11 cellular contexts compared by ENCODE assay signal in the genomic region with DNA sequence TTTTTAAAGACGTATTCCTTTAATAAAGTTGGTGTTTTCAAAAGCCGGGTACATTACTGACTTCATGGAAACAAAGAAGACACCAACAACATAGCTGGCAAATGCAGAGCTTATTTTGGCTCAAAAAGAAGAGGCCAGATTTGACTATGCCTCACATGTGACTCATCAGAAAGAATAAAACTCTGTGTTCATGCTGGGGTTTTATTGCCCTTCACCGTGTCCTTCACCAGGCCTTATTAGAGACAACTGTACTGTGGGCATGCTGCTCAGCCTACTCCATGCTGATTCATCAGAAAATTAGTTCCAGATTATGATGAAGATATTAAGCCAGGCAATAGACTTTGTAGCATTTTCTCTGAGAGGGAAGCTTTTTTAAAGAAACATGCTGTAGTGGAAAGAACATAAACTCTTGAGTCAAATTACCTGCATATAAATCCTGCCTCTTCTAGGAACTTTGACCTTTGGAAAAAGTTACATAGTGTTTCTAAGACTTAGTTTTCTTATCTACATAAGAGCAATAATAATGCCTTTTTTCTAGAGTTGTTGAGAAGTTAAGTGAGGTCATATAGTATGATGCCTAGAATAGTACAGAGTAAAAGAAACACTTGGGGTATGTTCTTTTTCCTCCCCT.
DNase-seq lines count a peak whose midpoint lies in the region; ATAC-seq and TF ChIP-seq lines count a peak whose summit lies in the region.
"Had no signal": no experiment of that assay in that cellular context is flagged by ENCODE, and none has a peak within 500 bp of the region (broad histone marks: within the 10 kb centered on the region; RNA-seq: fewer than 3 reads in every experiment).

No MANE protein-coding gene starts in this region.

- no peak overlapping the region for H3K27ac ChIP-seq in foreskin keratinocyte

- no peaks in the 10 kb centered on the region for H3K9me3 Mint-ChIP-seq in activated T-helper 17 cell treated with anti-CD3 and anti-CD28 coated beads, Interleukin-2, amount 50 U/mL, for 72 hours
- no peaks in the 10 kb centered on the region for H3K9me3 Mint-ChIP-seq in stimulated activated naive B cell treated with anti-CD40 and anti-IgM and Interleukin-4, amounts not matched to agents 10 μg/mL and 1 μg/mL and 100 μg/mL, for 72 hours
- H3K9me3 Mint-ChIP-seq: nephron; T-helper 1 cell treated with Interleukin-12 subunit alpha and Interleukin-12 subunit beta and Interleukin-4 antibody, amounts not matched to agents 30 μg/mL and 1 μg/mL, for 36 hours had no signal

- H3K4me3 ChIP-seq in skeletal muscle satellite cell (ENCODE audit: low read length): no peak overlapping the region

- no peak for TF ChIP-seq CTCF in foreskin keratinocyte (conservative IDR thresholded peaks at IDR 0.05)

- peaks cover 35% of the 10 kb centered on the region for H3K36me3 Mint-ChIP-seq in activated T-helper 17 cell treated with anti-CD3 and anti-CD28 coated beads, Interleukin-2, amount 50 U/mL, for 72 hours (ENCODE audit: low read depth)
- H3K36me3 Mint-ChIP-seq in stimulated activated naive B cell treated with anti-CD40 and anti-IgM and Interleukin-4, amounts not matched to agents 10 μg/mL and 1 μg/mL and 100 μg/mL, for 72 hours: peaks cover 7 to 8% of the 10 kb centered on the region in 2 donors

- ATAC-seq in activated T-helper 17 cell treated with anti-CD3 and anti-CD28 coated beads, Interleukin-2, amount 50 U/mL, for 72 hours (replicated peaks): peak; percentile 70
- peak; percentile 87 for ATAC-seq in foreskin keratinocyte
- no peak for ATAC-seq in stimulated activated naive B cell treated with anti-CD40 and anti-IgM and Interleukin-4, amounts not matched to agents 10 μg/mL and 1 μg/mL and 100 μg/mL, for 72 hours (replicated peaks)

- H3K27me3 Mint-ChIP-seq in activated T-helper 17 cell treated with anti-CD3 and anti-CD28 coated beads, Interleukin-2, amount 50 U/mL, for 72 hours: no peaks in the 10 kb centered on the region
- H3K27me3 Mint-ChIP-seq in stimulated activated naive B cell treated with anti-CD40 and anti-IgM and Interleukin-4, amounts not matched to agents 10 μg/mL and 1 μg/mL and 100 μg/mL, for 72 hours: no peaks in the 10 kb centered on the region

- H3K27ac Mint-ChIP-seq in activated T-helper 17 cell treated with anti-CD3 and anti-CD28 coated beads, Interleukin-2, amount 50 U/mL, for 72 hours: no peak overlapping the region
- H3K27ac Mint-ChIP-seq in stimulated activated naive B cell treated with anti-CD40 and anti-IgM and Interleukin-4, amounts not matched to agents 10 μg/mL and 1 μg/mL and 100 μg/mL, for 72 hours: no peak overlapping the region
- H3K27ac Mint-ChIP-seq: T-helper 1 cell treated with Interleukin-12 subunit alpha and Interleukin-12 subunit beta and Interleukin-4 antibody, amounts not matched to agents 30 μg/mL and 1 μg/mL, for 36 hours had no signal

- no peaks in the 10 kb centered on the region for H3K9me3 ChIP-seq in skeletal muscle satellite cell (replicated peaks; ENCODE audit: low read length)

- in situ Hi-C loops in ACHN (cut with HindIII; ENCODE audit: low pct_ligation_motif_present, low pct_unique_long_range_greater_than_20kb, low sequenced_read_pairs): no loop called here

- H3K36me3 ChIP-seq in skeletal muscle satellite cell (ENCODE audit: insufficient read depth, low read length): peaks cover 28% of the 10 kb centered on the region

- DNase-seq in H4 (ENCODE audit: low spot score): peak; percentile 14
- DNase-seq in foreskin keratinocyte: peak; percentile 37 to 71
- no peak for DNase-seq in CD1c-positive myeloid dendritic cell (ENCODE audit: extremely low spot score)
- no peak for DNase-seq in NAMALWA (ENCODE audit: low spot score)
- no peak for DNase-seq in stimulated activated naive B cell treated with anti-CD40 and anti-IgM and Interleukin-4, amounts not matched to agents 10 μg/mL and 1 μg/mL and 100 μg/mL, for 72 hours
- no peak for DNase-seq in ACHN
- DNase-seq: NCI-H1930 had no signal

- peak overlapping the region; percentile 60 for H3K9ac ChIP-seq in skeletal muscle satellite cell (ENCODE audit: low read depth, low read length)

- peak overlapping the region; percentile 57 for H3K4me2 ChIP-seq in skeletal muscle satellite cell (ENCODE audit: low read length)

- H3K4me1 ChIP-seq in foreskin keratinocyte (peaks cover 7% of the 10 kb centered on the region), skeletal muscle satellite cell (ENCODE audit: control insufficient read depth, insufficient read depth, low read length) (peaks cover 66% of the 10 kb centered on the region)

- H3K27me3 ChIP-seq in foreskin keratinocyte (no peaks in the 10 kb centered on the region), skeletal muscle satellite cell (ENCODE audit: control insufficient read depth, insufficient read depth, low read length) (no peaks in the 10 kb centered on the region)

- H3K4me1 Mint-ChIP-seq in activated T-helper 17 cell treated with anti-CD3 and anti-CD28 coated beads, Interleukin-2, amount 50 U/mL, for 72 hours: no peaks in the 10 kb centered on the region
- H3K4me1 Mint-ChIP-seq in stimulated activated naive B cell treated with anti-CD40 and anti-IgM and Interleukin-4, amounts not matched to agents 10 μg/mL and 1 μg/mL and 100 μg/mL, for 72 hours: peaks cover 4 to 8% of the 10 kb centered on the region in 2 donors

- H3K4me3 Mint-ChIP-seq in activated T-helper 17 cell treated with anti-CD3 and anti-CD28 coated beads, Interleukin-2, amount 50 U/mL, for 72 hours: no peak overlapping the region
- no peak overlapping the region for H3K4me3 Mint-ChIP-seq in stimulated activated naive B cell treated with anti-CD40 and anti-IgM and Interleukin-4, amounts not matched to agents 10 μg/mL and 1 μg/mL and 100 μg/mL, for 72 hours
- H3K4me3 Mint-ChIP-seq: nephron; T-helper 1 cell treated with Interleukin-12 subunit alpha and Interleukin-12 subunit beta and Interleukin-4 antibody, amounts not matched to agents 30 μg/mL and 1 μg/mL, for 36 hours had no signal

Comparison
In these comparisons a context has a peak if more than half of its experiments do, and no peak if none do; other contexts are left out.
1. DNase-seq: peak in H4 (single experiment) and foreskin keratinocyte (2 of 2); none in CD1c-positive myeloid dendritic cell (single experiment), NAMALWA (single experiment), stimulated activated naive B cell treated with anti-CD40 and anti-IgM and Interleukin-4, amounts not matched to agents 10 μg/mL and 1 μg/mL and 100 μg/mL, for 72 hours (single experiment) and ACHN (single experiment).
2. ATAC-seq: peak in activated T-helper 17 cell treated with anti-CD3 and anti-CD28 coated beads, Interleukin-2, amount 50 U/mL, for 72 hours (single experiment) and foreskin keratinocyte (single experiment); none in stimulated activated naive B cell treated with anti-CD40 and anti-IgM and Interleukin-4, amounts not matched to agents 10 μg/mL and 1 μg/mL and 100 μg/mL, for 72 hours (0 of 2).